Comparison of ENCODE assay signal across 1 cellular context in the genomic region with DNA sequence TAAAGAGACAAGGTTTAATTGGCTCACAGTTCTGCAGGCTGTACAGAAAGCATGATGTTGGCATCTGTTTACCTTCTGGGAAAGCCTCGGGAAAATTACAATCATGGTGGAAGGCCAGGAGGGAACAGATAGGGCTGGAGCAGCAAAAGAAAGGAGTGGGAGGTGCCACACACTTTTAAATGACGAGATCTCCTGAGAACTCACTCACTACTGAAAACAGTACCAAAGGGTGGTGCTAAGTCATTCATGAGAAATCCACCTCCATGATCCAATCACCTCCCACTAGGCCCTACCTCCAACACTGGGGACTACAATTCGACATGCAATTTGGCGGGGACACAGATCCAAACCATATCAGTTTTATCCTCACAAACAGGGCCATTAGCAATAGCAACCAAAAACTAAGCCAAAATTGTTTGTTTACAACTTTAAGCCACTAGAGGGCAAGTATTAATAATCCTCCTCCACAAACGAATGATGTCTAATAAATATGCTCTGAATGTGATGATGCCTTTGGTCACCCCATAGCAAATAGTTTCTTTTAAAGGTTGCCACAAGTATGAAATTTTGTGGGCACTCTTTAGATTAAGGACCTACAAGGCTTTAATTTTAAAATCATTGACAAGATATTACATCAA.
TF ChIP-seq lines count a peak whose summit lies in the region.

No MANE protein-coding gene starts in this region.

TF ChIP-seq in WTC11, 78 proteins besides CTCF, POLR2A, EP300 and RAD21 (continued from another document):
- TF ChIP-seq, protein P1, sequence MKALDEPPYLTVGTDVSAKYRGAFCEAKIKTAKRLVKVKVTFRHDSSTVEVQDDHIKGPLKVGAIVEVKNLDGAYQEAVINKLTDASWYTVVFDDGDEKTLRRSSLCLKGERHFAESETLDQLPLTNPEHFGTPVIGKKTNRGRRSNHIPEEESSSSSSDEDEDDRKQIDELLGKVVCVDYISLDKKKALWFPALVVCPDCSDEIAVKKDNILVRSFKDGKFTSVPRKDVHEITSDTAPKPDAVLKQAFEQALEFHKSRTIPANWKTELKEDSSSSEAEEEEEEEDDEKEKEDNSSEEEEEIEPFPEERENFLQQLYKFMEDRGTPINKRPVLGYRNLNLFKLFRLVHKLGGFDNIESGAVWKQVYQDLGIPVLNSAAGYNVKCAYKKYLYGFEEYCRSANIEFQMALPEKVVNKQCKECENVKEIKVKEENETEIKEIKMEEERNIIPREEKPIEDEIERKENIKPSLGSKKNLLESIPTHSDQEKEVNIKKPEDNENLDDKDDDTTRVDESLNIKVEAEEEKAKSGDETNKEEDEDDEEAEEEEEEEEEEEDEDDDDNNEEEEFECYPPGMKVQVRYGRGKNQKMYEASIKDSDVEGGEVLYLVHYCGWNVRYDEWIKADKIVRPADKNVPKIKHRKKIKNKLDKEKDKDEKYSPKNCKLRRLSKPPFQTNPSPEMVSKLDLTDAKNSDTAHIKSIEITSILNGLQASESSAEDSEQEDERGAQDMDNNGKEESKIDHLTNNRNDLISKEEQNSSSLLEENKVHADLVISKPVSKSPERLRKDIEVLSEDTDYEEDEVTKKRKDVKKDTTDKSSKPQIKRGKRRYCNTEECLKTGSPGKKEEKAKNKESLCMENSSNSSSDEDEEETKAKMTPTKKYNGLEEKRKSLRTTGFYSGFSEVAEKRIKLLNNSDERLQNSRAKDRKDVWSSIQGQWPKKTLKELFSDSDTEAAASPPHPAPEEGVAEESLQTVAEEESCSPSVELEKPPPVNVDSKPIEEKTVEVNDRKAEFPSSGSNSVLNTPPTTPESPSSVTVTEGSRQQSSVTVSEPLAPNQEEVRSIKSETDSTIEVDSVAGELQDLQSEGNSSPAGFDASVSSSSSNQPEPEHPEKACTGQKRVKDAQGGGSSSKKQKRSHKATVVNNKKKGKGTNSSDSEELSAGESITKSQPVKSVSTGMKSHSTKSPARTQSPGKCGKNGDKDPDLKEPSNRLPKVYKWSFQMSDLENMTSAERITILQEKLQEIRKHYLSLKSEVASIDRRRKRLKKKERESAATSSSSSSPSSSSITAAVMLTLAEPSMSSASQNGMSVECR (CRISPR knock-in tag; IDR thresholded peaks at IDR 0.05; ENCODE audit: borderline replicate concordance) = no peak
- TF ChIP-seq ZNF317 (CRISPR knock-in tag; IDR thresholded peaks at IDR 0.05; ENCODE audit: borderline replicate concordance, low read depth) (no peak), ETV6 (CRISPR knock-in tag; IDR thresholded peaks at IDR 0.05) (no peak), NFYB (CRISPR knock-in tag; conservative IDR thresholded peaks at IDR 0.05; ENCODE audit: low read depth) (no peak), TP53 (CRISPR knock-in tag; IDR thresholded peaks at IDR 0.05) (no peak), JUN (CRISPR knock-in tag; IDR thresholded peaks at IDR 0.05) (no peak), CREM (CRISPR knock-in tag; IDR thresholded peaks at IDR 0.05) (no peak), RORB (CRISPR knock-in tag; IDR thresholded peaks at IDR 0.05) (no peak)
- TF ChIP-seq, protein P2, sequence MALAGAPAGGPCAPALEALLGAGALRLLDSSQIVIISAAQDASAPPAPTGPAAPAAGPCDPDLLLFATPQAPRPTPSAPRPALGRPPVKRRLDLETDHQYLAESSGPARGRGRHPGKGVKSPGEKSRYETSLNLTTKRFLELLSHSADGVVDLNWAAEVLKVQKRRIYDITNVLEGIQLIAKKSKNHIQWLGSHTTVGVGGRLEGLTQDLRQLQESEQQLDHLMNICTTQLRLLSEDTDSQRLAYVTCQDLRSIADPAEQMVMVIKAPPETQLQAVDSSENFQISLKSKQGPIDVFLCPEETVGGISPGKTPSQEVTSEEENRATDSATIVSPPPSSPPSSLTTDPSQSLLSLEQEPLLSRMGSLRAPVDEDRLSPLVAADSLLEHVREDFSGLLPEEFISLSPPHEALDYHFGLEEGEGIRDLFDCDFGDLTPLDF (CRISPR knock-in tag; IDR thresholded peaks at IDR 0.05) = no peak
- TF ChIP-seq, protein P3, sequence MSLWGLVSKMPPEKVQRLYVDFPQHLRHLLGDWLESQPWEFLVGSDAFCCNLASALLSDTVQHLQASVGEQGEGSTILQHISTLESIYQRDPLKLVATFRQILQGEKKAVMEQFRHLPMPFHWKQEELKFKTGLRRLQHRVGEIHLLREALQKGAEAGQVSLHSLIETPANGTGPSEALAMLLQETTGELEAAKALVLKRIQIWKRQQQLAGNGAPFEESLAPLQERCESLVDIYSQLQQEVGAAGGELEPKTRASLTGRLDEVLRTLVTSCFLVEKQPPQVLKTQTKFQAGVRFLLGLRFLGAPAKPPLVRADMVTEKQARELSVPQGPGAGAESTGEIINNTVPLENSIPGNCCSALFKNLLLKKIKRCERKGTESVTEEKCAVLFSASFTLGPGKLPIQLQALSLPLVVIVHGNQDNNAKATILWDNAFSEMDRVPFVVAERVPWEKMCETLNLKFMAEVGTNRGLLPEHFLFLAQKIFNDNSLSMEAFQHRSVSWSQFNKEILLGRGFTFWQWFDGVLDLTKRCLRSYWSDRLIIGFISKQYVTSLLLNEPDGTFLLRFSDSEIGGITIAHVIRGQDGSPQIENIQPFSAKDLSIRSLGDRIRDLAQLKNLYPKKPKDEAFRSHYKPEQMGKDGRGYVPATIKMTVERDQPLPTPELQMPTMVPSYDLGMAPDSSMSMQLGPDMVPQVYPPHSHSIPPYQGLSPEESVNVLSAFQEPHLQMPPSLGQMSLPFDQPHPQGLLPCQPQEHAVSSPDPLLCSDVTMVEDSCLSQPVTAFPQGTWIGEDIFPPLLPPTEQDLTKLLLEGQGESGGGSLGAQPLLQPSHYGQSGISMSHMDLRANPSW (CRISPR knock-in tag; conservative IDR thresholded peaks at IDR 0.05; ENCODE audit: low read depth) = no peak
